In the genomic region with DNA sequence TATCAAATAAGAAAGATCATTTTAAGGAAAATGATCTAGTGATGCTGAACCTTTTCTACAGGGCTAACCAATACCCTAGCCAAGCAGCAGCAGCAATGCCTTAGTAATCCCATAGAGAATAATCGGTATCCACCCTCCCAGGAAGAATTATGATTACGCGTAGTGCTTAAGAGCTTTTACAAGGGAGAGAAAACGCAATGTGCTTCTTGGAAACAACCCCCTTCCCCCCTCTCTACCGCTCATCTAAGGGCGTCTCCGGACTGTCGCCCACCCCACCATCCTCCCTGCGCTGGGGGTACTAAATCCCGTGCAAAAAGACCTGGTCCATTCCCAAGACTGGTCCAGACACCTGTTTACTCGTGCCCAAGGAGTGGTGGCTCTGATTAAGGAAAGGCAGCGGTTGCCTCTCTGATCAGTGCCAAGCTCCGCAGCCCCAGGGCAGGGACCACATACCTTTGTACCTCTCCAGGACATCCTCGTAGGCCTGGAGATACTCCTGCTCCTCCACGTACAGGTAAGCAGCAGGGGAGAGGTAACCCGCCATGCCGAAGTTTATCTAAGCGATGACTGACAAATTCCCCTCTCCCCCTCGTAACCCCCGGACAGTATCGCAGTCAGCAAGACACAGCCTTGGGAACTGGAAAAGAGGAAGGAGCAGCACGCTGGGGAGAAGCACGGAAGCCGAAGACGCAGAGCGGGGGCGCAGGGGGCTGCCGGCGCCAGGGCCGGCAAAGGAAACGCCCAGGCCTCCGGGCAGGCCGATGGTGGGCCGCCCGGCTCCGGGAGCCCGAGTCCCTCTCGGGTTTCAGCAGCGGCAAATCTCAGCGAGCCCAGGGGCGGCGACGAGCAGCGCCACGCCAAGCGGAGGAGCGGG, we compare ENCODE assay signal across 8 cellular contexts.
DNase-seq lines count a peak whose midpoint lies in the region; ATAC-seq and TF ChIP-seq lines count a peak whose summit lies in the region.

No MANE protein-coding gene starts in this region.

- TSS peak; percentile 55 for BruUV-seq in PC-9 (replicated peaks; lab: Mats Ljungman, UMichigan)

- peak overlapping the region in 1 of 7 donors; percentile 77 for H3K27ac Mint-ChIP-seq in CD4-positive, alpha-beta memory T cell

- TF ChIP-seq CTCF in PC-9 (conservative IDR thresholded peaks at IDR 0.05) (no peak), cardiac fibroblast (IDR thresholded peaks at IDR 0.05; ENCODE audit: low read depth, low read length) (no peak)

- H3K4me2 ChIP-seq in PC-9, result peak overlapping the region; percentile 85

- POLR2A ChIA-PET in CD4-positive, alpha-beta memory T cell (lab: Charles Lee; ENCODE audit: partially characterized antibody), result no interaction called here
- POLR2A ChIA-PET in PC-9 (lab: Charles Lee; ENCODE audit: unreplicated experiment), result interaction anchor here (0.6 kb wide), 3 partner anchors 88 to 946 kb away, joined by 3 to 14 read pairs (median 6); no protein-coding TSS in a partner anchor

- peak overlapping the region; percentile 80 to 89 (median 86) for H3K4me3 Mint-ChIP-seq in CD4-positive, alpha-beta memory T cell

- peaks cover 7 to 12% (median 8%) of the 10 kb centered on the region in 4 donors for H3K4me1 Mint-ChIP-seq in CD4-positive, alpha-beta memory T cell

- H3K27ac ChIP-seq in CD4-positive, alpha-beta memory T cell (ENCODE audit: low read depth, low read length), result no peak overlapping the region
- peak overlapping the region; percentile 55 for H3K27ac ChIP-seq in PC-9

- peak overlapping the region; percentile 89 for H2AFZ ChIP-seq in PC-9

- CTCF ChIA-PET in CD4-positive, alpha-beta memory T cell (lab: Charles Lee; ENCODE audit: partially characterized antibody), result no interaction called here
- CTCF ChIA-PET in PC-9 (lab: Charles Lee), result interaction anchor here (1.5 kb wide), 1 partner anchor 130 kb away, joined by 4 read pairs; no protein-coding TSS in a partner anchor

- H4K20me1 ChIP-seq in PC-9 (ENCODE audit: insufficient read depth), result peaks cover 5% of the 10 kb centered on the region; the same call in 1 of the 2 replicates

- intact Hi-C loops in CD4-positive, alpha-beta memory T cell (cut with micrococcal nuclease), result no loop called here
- intact Hi-C loops in PC-9 (cut with micrococcal nuclease; ENCODE audit: unreplicated experiment), result loop anchor here (1.0 to 5.0 kb wide), 3 partner anchors 86 to 191 kb away; no protein-coding TSS in a partner anchor

- no peaks in the 10 kb centered on the region for H3K36me3 ChIP-seq in CD4-positive, alpha-beta memory T cell (ENCODE audit: insufficient read depth, low read length)
- H3K36me3 ChIP-seq in PC-9 (ENCODE audit: low read depth), result no peaks in the 10 kb centered on the region

- H3K36me3 Mint-ChIP-seq in CD4-positive, alpha-beta memory T cell, result peaks cover 0 to 3% of the 10 kb centered on the region in 2 donors

- peaks cover 0 to 2% (median 0%) of the 10 kb centered on the region in 8 donors for H3K9me3 Mint-ChIP-seq in CD4-positive, alpha-beta memory T cell

- peak overlapping the region in 1 of 2 donors; percentile 22 for H3K4me3 ChIP-seq in CD4-positive, alpha-beta memory T cell (ENCODE audit: low read length in 2 of 2)
- H3K4me3 ChIP-seq in PC-9 (peak overlapping the region; percentile 80), cardiac fibroblast (replicated peaks in 1 of 2; ENCODE audit: low read depth in 2 of 2, low read length in 2 of 2) (peak overlapping the region; percentile 73 to 75)

- no peak for DNase-seq in CD4-positive, alpha-beta memory T cell
- DNase-seq in PC-9 (peak; percentile 56 to 61), cardiac fibroblast (ENCODE audit: low read depth in 2 of 2) (peak; percentile 50 to 81), kidney tubule cell (ENCODE audit: low spot score) (peak; percentile 58), middle frontal gyrus (ENCODE audit: extremely low spot score, low spot score) (no peak)
- DNase-seq in stimulated activated naive CD8-positive, alpha-beta T cell treated with anti-CD3 and anti-CD28 coated beads, Interleukin-15, Interleukin-2, amounts not matched to agents 100 U/mL and 50 U/mL, for 24 hours, result peak; percentile 7

- H3K4me1 ChIP-seq in CD4-positive, alpha-beta memory T cell (ENCODE audit: insufficient read depth, low read length), result peaks cover 7% of the 10 kb centered on the region
- peaks cover 42% of the 10 kb centered on the region for H3K4me1 ChIP-seq in PC-9 (replicated peaks; ENCODE audit: insufficient read depth)

- peaks cover 10% of the 10 kb centered on the region for H3K27me3 ChIP-seq in CD4-positive, alpha-beta memory T cell (ENCODE audit: insufficient read depth, low read length)
- H3K27me3 ChIP-seq in PC-9 (ENCODE audit: insufficient read depth, low read depth), result no peaks in the 10 kb centered on the region

- H3K9me3 ChIP-seq in CD4-positive, alpha-beta memory T cell (ENCODE audit: control insufficient read depth in 1 of 2, low read length in 2 of 2), result no peaks in the 10 kb centered on the region
- no peaks in the 10 kb centered on the region for H3K9me3 ChIP-seq in PC-9 (ENCODE audit: insufficient read depth, low read depth)

- H3K9me2 ChIP-seq in PC-9 (ENCODE audit: insufficient read depth), result no peaks in the 10 kb centered on the region

- H3K27me3 Mint-ChIP-seq in CD4-positive, alpha-beta memory T cell, result peaks cover 34 to 45% of the 10 kb centered on the region in 2 donors

- peaks cover 77% of the 10 kb centered on the region for H3K79me2 ChIP-seq in PC-9 (ENCODE audit: low read depth)

- peaks cover 19% of the 10 kb centered on the region; the same call in 1 of the 2 replicates for H3F3A ChIP-seq in PC-9 (ENCODE audit: insufficient read depth, low read depth)

- ATAC-seq in GM19328 (IDR thresholded peaks at IDR 0.05; ENCODE audit: unreplicated experiment), result peak; percentile 9
- ATAC-seq in HG03342 (IDR thresholded peaks at IDR 0.05; ENCODE audit: unreplicated experiment), result peak; percentile 20
- ATAC-seq in stimulated activated naive CD8-positive, alpha-beta T cell treated with anti-CD3 and anti-CD28 coated beads, Interleukin-15, Interleukin-2, amounts not matched to agents 100 U/mL and 50 U/mL, for 24 hours, result peak; percentile 10

Comparison
In these comparisons a context has a peak if more than half of its experiments do, and no peak if none do; other contexts are left out.
1. DNase-seq: peak in PC-9 (2 of 2), cardiac fibroblast (2 of 2), kidney tubule cell (single experiment) and stimulated activated naive CD8-positive, alpha-beta T cell treated with anti-CD3 and anti-CD28 coated beads, Interleukin-15, Interleukin-2, amounts not matched to agents 100 U/mL and 50 U/mL, for 24 hours (single experiment); none in CD4-positive, alpha-beta memory T cell (0 of 5) and middle frontal gyrus (single experiment).
2. Peak in every context shown above with its lines, with median percentiles within 50 percentile points of each other: ATAC-seq.